Comparison of ENCODE assay signal across 13 cellular contexts in the genomic region with DNA sequence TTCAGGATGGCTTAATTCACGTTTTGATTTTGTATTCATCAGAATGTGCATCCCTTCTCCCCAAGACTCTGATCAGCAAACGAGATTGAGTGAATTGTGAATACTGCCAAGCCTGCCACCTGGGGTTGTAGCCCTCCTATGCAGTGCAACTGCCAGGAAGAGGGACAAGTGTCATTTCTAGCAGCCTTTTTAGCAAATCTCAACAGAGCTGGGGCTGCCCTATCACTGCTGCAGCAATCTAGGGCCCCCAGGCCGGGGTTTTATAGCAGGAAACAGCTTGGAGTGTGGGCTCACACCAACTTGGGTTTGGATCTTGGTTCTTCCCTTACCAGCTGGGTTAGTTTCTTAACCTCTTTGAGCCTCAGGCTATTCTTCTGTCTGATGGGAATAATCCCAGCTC. TPM values are rescaled to one million over a fixed set of nuclear protein-coding genes. Genes with fewer than 3 reads are reported as not detected.
DNase-seq lines count a peak whose midpoint lies in the region; ATAC-seq and TF ChIP-seq lines count a peak whose summit lies in the region.
"Had no signal": no experiment of that assay in that cellular context is flagged by ENCODE, and none has a peak within 500 bp of the region (broad histone marks: within the 10 kb centered on the region; RNA-seq: fewer than 3 reads in every experiment).

No MANE protein-coding gene starts in this region.

- no peak for TF ChIP-seq POLR2A in esophagus muscularis mucosa (IDR thresholded peaks at IDR 0.05; ENCODE audit: low read depth)

- DNase-seq in stimulated activated naive CD8-positive, alpha-beta T cell treated with anti-CD3 and anti-CD28 coated beads, Interleukin-15, amount 100 ng/mL, for 72 hours = no peak
- DNase-seq in stimulated activated naive CD8-positive, alpha-beta T cell treated with anti-CD3 and anti-CD28 coated beads, Interleukin-15, Interleukin-2, amounts not matched to agents 100 U/mL and 50 U/mL, for 24 hours = no peak
- DNase-seq in esophagus muscularis mucosa (ENCODE audit: extremely low spot score) (peak; percentile 85), ureter (ENCODE audit: low spot score) (peak; percentile 9), HAP-1 (ENCODE audit: low spot score in 2 of 2) (no peak), NCI-H774 (lab: John Stamatoyannopoulos, UW) (no peak)
- DNase-seq: NCI-H69; stimulated activated CD4-positive, alpha-beta T cell treated with anti-CD3 and anti-CD28 coated beads, Interleukin-12 subunit alpha, Interleukin-12 subunit beta, amount 100 ng/mL, for 4 hours; T-helper 17 cell had no signal

- H3K4me3 Mint-ChIP-seq in stimulated activated naive CD8-positive, alpha-beta T cell treated with anti-CD3 and anti-CD28 coated beads, Interleukin-15, amount 100 ng/mL, for 72 hours = peak overlapping the region in 1 of 2 donors; percentile 50
- H3K4me3 Mint-ChIP-seq: brain, T-helper 17 cell had no signal

- H3K4me3 ChIP-seq in esophagus muscularis mucosa = peak overlapping the region in 2 of 4 donors; percentile 15 to 16
- no peak overlapping the region for H3K4me3 ChIP-seq in HAP-1

- no peak overlapping the region for H3K27ac Mint-ChIP-seq in stimulated activated naive CD8-positive, alpha-beta T cell treated with anti-CD3 and anti-CD28 coated beads, Interleukin-15, amount 100 ng/mL, for 72 hours
- H3K27ac Mint-ChIP-seq: T-helper 17 cell had no signal

- H3K27me3 ChIP-seq in esophagus muscularis mucosa (no peaks in the 10 kb centered on the region), HAP-1 (ENCODE audit: low read depth) (peaks cover 3% of the 10 kb centered on the region; the same call in 1 of the 2 replicates)

- no peaks in the 10 kb centered on the region for H3K9me3 Mint-ChIP-seq in stimulated activated naive CD8-positive, alpha-beta T cell treated with anti-CD3 and anti-CD28 coated beads, Interleukin-15, amount 100 ng/mL, for 72 hours

- ATAC-seq in stimulated activated naive CD8-positive, alpha-beta T cell treated with anti-CD3 and anti-CD28 coated beads, Interleukin-15, amount 100 ng/mL, for 72 hours = peak; percentile 33
- no peak for ATAC-seq in stimulated activated naive CD8-positive, alpha-beta T cell treated with anti-CD3 and anti-CD28 coated beads, Interleukin-15, Interleukin-2, amounts not matched to agents 100 U/mL and 50 U/mL, for 24 hours
- peak; percentile 24 for ATAC-seq in HG03108 (IDR thresholded peaks at IDR 0.05; ENCODE audit: unreplicated experiment)
- no peak for ATAC-seq in GM18858 (IDR thresholded peaks at IDR 0.05; ENCODE audit: unreplicated experiment)

- 52% methylated on average over 3 of the region's 3 CpGs for WGBS in esophagus muscularis mucosa

- H3K36me3 ChIP-seq in esophagus muscularis mucosa (no peaks in the 10 kb centered on the region), HAP-1 (replicated peaks) (no peaks in the 10 kb centered on the region)

- H3K9me3 ChIP-seq in esophagus muscularis mucosa (no peaks in the 10 kb centered on the region), HAP-1 (no peaks in the 10 kb centered on the region)

- no peak for TF ChIP-seq EP300 in esophagus muscularis mucosa (IDR thresholded peaks at IDR 0.05)

- H3K4me1 Mint-ChIP-seq in stimulated activated naive CD8-positive, alpha-beta T cell treated with anti-CD3 and anti-CD28 coated beads, Interleukin-15, amount 100 ng/mL, for 72 hours = peaks cover 26% of the 10 kb centered on the region

- in situ Hi-C loops in HAP-1 (cut with MboI; ENCODE audit: low sequenced_read_pairs) = no loop called here

- no peak for TF ChIP-seq CTCF in esophagus muscularis mucosa (IDR thresholded peaks at IDR 0.05)

- H3K4me1 ChIP-seq in esophagus muscularis mucosa (peaks cover 0 to 5% (median 2%) of the 10 kb centered on the region in 4 donors), HAP-1 (peaks cover 6% of the 10 kb centered on the region)

- intact Hi-C loops in esophagus muscularis mucosa (cut with DNase I) = no loop called here

- H3K27ac ChIP-seq in esophagus muscularis mucosa (replicated peaks in 1 of 4) = no peak overlapping the region

- peaks cover 41% of the 10 kb centered on the region for H3K27me3 Mint-ChIP-seq in stimulated activated naive CD8-positive, alpha-beta T cell treated with anti-CD3 and anti-CD28 coated beads, Interleukin-15, amount 100 ng/mL, for 72 hours

RNA-seq across cellular contexts. Expression of gene CSF1R, which starts 4.0 kb away (rescaled TPM):
- total RNA-seq in esophagus muscularis mucosa = 10 to 100 TPM; 24.9 to 51.7 (median 31.5) TPM
- 16.9 TPM for total RNA-seq in ureter
- total RNA-seq: lung microvascular endothelial cell had no signal

Comparison
In these comparisons a context has a peak if more than half of its experiments do, and no peak if none do; other contexts are left out.
1. ATAC-seq: peak in stimulated activated naive CD8-positive, alpha-beta T cell treated with anti-CD3 and anti-CD28 coated beads, Interleukin-15, amount 100 ng/mL, for 72 hours (single experiment) and HG03108 (single experiment); none in stimulated activated naive CD8-positive, alpha-beta T cell treated with anti-CD3 and anti-CD28 coated beads, Interleukin-15, Interleukin-2, amounts not matched to agents 100 U/mL and 50 U/mL, for 24 hours (single experiment) and GM18858 (single experiment).
2. DNase-seq: peak in esophagus muscularis mucosa (single experiment) and ureter (single experiment); none in stimulated activated naive CD8-positive, alpha-beta T cell treated with anti-CD3 and anti-CD28 coated beads, Interleukin-15, amount 100 ng/mL, for 72 hours (0 of 2), stimulated activated naive CD8-positive, alpha-beta T cell treated with anti-CD3 and anti-CD28 coated beads, Interleukin-15, Interleukin-2, amounts not matched to agents 100 U/mL and 50 U/mL, for 24 hours (single experiment), HAP-1 (0 of 2) and NCI-H774 (single experiment).